13 cellular contexts compared by ENCODE assay signal in genomic region chr12:124492879-124493808, GRCh38.
DNase-seq lines count a peak whose midpoint lies in the region; ATAC-seq and TF ChIP-seq lines count a peak whose summit lies in the region.
"Had no signal": no experiment of that assay in that cellular context is flagged by ENCODE, and none has a peak within 500 bp of the region (broad histone marks: within the 10 kb centered on the region; RNA-seq: fewer than 3 reads in every experiment).

No MANE protein-coding gene starts in this region.

- ATAC-seq in Right ventricle myocardium inferior (no peak), Right ventricle myocardium superior (ENCODE audit: poor library complexity) (no peak), gastroesophageal sphincter (no peak)
- ATAC-seq: SK-N-SH treated with all-trans-retinoic acid at 6 μM for 48 hours had no signal

- DNase-seq in Right ventricle myocardium inferior (ENCODE audit: missing footprints) (peak; percentile 53), Right ventricle myocardium superior (no peak), testis (no peak), DMS 273 treated with DMSO at 0.1 percent for 48 hours (lab: John Stamatoyannopoulos, UW) (no peak), glutamatergic neuron (no peak), kidney glomerular epithelial cell (lab: John Stamatoyannopoulos, UW) (no peak)
- DNase-seq: DMS79, NCI-H1436 treated with DMSO at 0.1 percent for 48 hours, retina, WERI-Rb-1 had no signal

- TF ChIP-seq CTCF in OCI-LY3 (IDR thresholded peaks at IDR 0.05; ENCODE audit: low read depth, low read length) (no peak), gastroesophageal sphincter (IDR thresholded peaks at IDR 0.05) (no peak), testis (IDR thresholded peaks at IDR 0.05) (no peak), glutamatergic neuron (IDR thresholded peaks at IDR 0.05; ENCODE audit: partially characterized antibody, unreplicated experiment) (no peak)

- H3K36me3 ChIP-seq in OCI-LY3 (replicated peaks; ENCODE audit: low read depth, low read length) (peaks cover 30% of the 10 kb centered on the region), gastroesophageal sphincter (peaks cover 0 to 25% of the 10 kb centered on the region in 2 donors), testis (ENCODE audit: low read depth, missing control alignments) (no peaks in the 10 kb centered on the region)

- intact Hi-C loops in Right ventricle myocardium inferior (cut with DNase I) (no loop called here), Right ventricle myocardium superior (cut with DNase I) (no loop called here), testis (cut with DNase I; ENCODE audit: low total_unique reads) (no loop called here)

- peaks cover 35% of the 10 kb centered on the region for H3K4me1 ChIP-seq in OCI-LY3 (ENCODE audit: low read length)
- H3K4me1 ChIP-seq in gastroesophageal sphincter, result peaks cover 3 to 96% (median 46%) of the 10 kb centered on the region in 3 donors
- H3K4me1 ChIP-seq in testis, result peaks cover 60% of the 10 kb centered on the region

- H3K9me3 ChIP-seq in OCI-LY3 (ENCODE audit: insufficient read depth, low read length), result no peaks in the 10 kb centered on the region
- H3K9me3 ChIP-seq in gastroesophageal sphincter, result no peaks in the 10 kb centered on the region
- no peaks in the 10 kb centered on the region for H3K9me3 ChIP-seq in testis

- peak overlapping the region; percentile 67 for H3K4me2 ChIP-seq in OCI-LY3 (ENCODE audit: low read length)

- H3K27ac Mint-ChIP-seq in glutamatergic neuron (ENCODE audit: unreplicated experiment), result no peak overlapping the region

- H4K20me1 ChIP-seq in OCI-LY3 (ENCODE audit: insufficient read depth, low read length), result peaks cover 97% of the 10 kb centered on the region

- H3K4me1 Mint-ChIP-seq in glutamatergic neuron (ENCODE audit: low read depth, unreplicated experiment), result peaks cover 41% of the 10 kb centered on the region

- TF ChIP-seq POLR2A in gastroesophageal sphincter (IDR thresholded peaks at IDR 0.05) (no peak), testis (IDR thresholded peaks at IDR 0.05) (no peak)

- no peak for TF ChIP-seq EP300 in gastroesophageal sphincter (IDR thresholded peaks at IDR 0.05)

- H3K27me3 ChIP-seq in OCI-LY3 (ENCODE audit: low read depth, low read length) (no peaks in the 10 kb centered on the region), gastroesophageal sphincter (no peaks in the 10 kb centered on the region), testis (no peaks in the 10 kb centered on the region)

- peaks cover 13% of the 10 kb centered on the region for H3K27me3 Mint-ChIP-seq in glutamatergic neuron (ENCODE audit: unreplicated experiment)

- 40 to 68% methylated on average over 6 to 10 of the region's 17 CpGs for WGBS in gastroesophageal sphincter (ENCODE audit: low coverage in 1 of 2), 2 donors
- 66 to 74% methylated on average over 14 to 17 of the region's 17 CpGs for whole genome bisulfite sequencing in testis, 2 donors

- no peaks in the 10 kb centered on the region for H3K36me3 Mint-ChIP-seq in glutamatergic neuron (ENCODE audit: unreplicated experiment)

- H3K4me3 ChIP-seq in OCI-LY3 (ENCODE audit: low read length), result peak overlapping the region; percentile 22; the same call in 1 of the 2 replicates
- no peak overlapping the region for H3K4me3 ChIP-seq in gastroesophageal sphincter
- H3K4me3 ChIP-seq in testis, result no peak overlapping the region

- no peak overlapping the region for H2AFZ ChIP-seq in OCI-LY3 (ENCODE audit: low read depth, low read length)

- H3K9me3 Mint-ChIP-seq in glutamatergic neuron (ENCODE audit: unreplicated experiment), result peaks cover 12% of the 10 kb centered on the region

- H3K4me3 Mint-ChIP-seq in glutamatergic neuron (ENCODE audit: unreplicated experiment), result no peak overlapping the region

- peaks cover 77% of the 10 kb centered on the region for H3K79me2 ChIP-seq in OCI-LY3 (ENCODE audit: low read length)

- H3K9ac ChIP-seq in OCI-LY3 (ENCODE audit: low read length), result no peak overlapping the region

- H3K27ac ChIP-seq in OCI-LY3 (ENCODE audit: low read length) (no peak overlapping the region), gastroesophageal sphincter (peak overlapping the region in 3 of 4 donors; percentile 33 to 86 (median 49)), testis (peak overlapping the region; percentile 9 to 29)
- H3K27ac ChIP-seq: WERI-Rb-1 had no signal
